In genomic region chr20:57934913-57935312, GRCh38 we compare ENCODE assay signal across 19 cellular contexts.
DNase-seq lines count a peak whose midpoint lies in the region; ATAC-seq and TF ChIP-seq lines count a peak whose summit lies in the region.
"Had no signal": no experiment of that assay in that cellular context is flagged by ENCODE, and none has a peak within 500 bp of the region (broad histone marks: within the 10 kb centered on the region; RNA-seq: fewer than 3 reads in every experiment).

No MANE protein-coding gene starts in this region.

- H3K27me3 Mint-ChIP-seq in T-helper 17 cell (peaks cover 43% of the 10 kb centered on the region), nephron (ENCODE audit: low read depth) (peaks cover 15% of the 10 kb centered on the region)
- H3K27me3 Mint-ChIP-seq in activated naive CD8-positive, alpha-beta T cell treated with anti-CD3 and anti-CD28 coated beads, Interleukin-2, amount 50 U/mL, for 24 hours, result peaks cover 8% of the 10 kb centered on the region

- ATAC-seq in T-helper 17 cell (no peak), HG02970 (IDR thresholded peaks at IDR 0.05; ENCODE audit: low FRiP score, unreplicated experiment) (no peak)
- ATAC-seq in activated naive CD8-positive, alpha-beta T cell treated with anti-CD3 and anti-CD28 coated beads, Interleukin-2, amount 50 U/mL, for 24 hours, result no peak
- ATAC-seq: K562 had no signal

- peaks cover 0 to 20% (median 0%) of the 10 kb centered on the region in 11 experiments; a peak in 7 of 22 replicates for H3K27me3 ChIP-seq in BLaER1 treated with 17β-estradiol and CSF1 and Interleukin-3, amounts not matched to agents 10 nM and 100 nM

- H3K4me1 ChIP-seq in BLaER1 treated with 17β-estradiol and CSF1 and Interleukin-3, amounts not matched to agents 10 nM and 100 nM, result peaks cover 27 to 69% (median 63%) of the 10 kb centered on the region in 10 experiments
- H3K4me1 ChIP-seq: Caco-2 had no signal

- DNase-seq in T-helper 17 cell (no peak), A172 (ENCODE audit: low spot score) (no peak), dedifferentiated amniotic fluid mesenchymal stem cell (ENCODE audit: extremely low spot score) (no peak)
- no peak for DNase-seq in activated naive CD8-positive, alpha-beta T cell treated with anti-CD3 and anti-CD28 coated beads, Interleukin-2, amount 50 U/mL, for 24 hours
- DNase-seq: 8988T; Caco-2; CD4-positive, alpha-beta T cell; DMS153; DMS79 treated with DMSO at 0.1 percent for 48 hours; GF-D8; GOT3; H9; IMR-90 had no signal

- no peaks in the 10 kb centered on the region for H3K9me3 Mint-ChIP-seq in nephron
- H3K9me3 Mint-ChIP-seq in activated naive CD8-positive, alpha-beta T cell treated with anti-CD3 and anti-CD28 coated beads, Interleukin-2, amount 50 U/mL, for 24 hours, result no peaks in the 10 kb centered on the region
- H3K9me3 Mint-ChIP-seq: CD4-positive, alpha-beta T cell had no signal

- H3K4me1 Mint-ChIP-seq in T-helper 17 cell (peaks cover 3% of the 10 kb centered on the region), nephron (peaks cover 39% of the 10 kb centered on the region)
- H3K4me1 Mint-ChIP-seq in activated naive CD8-positive, alpha-beta T cell treated with anti-CD3 and anti-CD28 coated beads, Interleukin-2, amount 50 U/mL, for 24 hours, result no peaks in the 10 kb centered on the region
- H3K4me1 Mint-ChIP-seq: B cell had no signal

- H3K36me3 ChIP-seq in BLaER1 treated with 17β-estradiol and CSF1 and Interleukin-3, amounts not matched to agents 10 nM and 100 nM, result no peaks in the 10 kb centered on the region

- H3K9ac ChIP-seq in BLaER1 treated with 17β-estradiol and CSF1 and Interleukin-3, amounts not matched to agents 10 nM and 100 nM, result no peak overlapping the region

- H3K4me3 Mint-ChIP-seq in T-helper 17 cell (no peak overlapping the region), nephron (no peak overlapping the region)
- H3K4me3 Mint-ChIP-seq in activated naive CD8-positive, alpha-beta T cell treated with anti-CD3 and anti-CD28 coated beads, Interleukin-2, amount 50 U/mL, for 24 hours, result no peak overlapping the region
- H3K4me3 Mint-ChIP-seq: B cell; CD4-positive, alpha-beta T cell; H9 had no signal

- H3K4me2 ChIP-seq in BLaER1 treated with 17β-estradiol and CSF1 and Interleukin-3, amounts not matched to agents 10 nM and 100 nM, result peak overlapping the region in 10 of 11 experiments; percentile 42 to 98 (median 91); a peak in 19 of 22 replicates

- peaks cover 0 to 5% (median 0%) of the 10 kb centered on the region in 11 experiments; a peak in 1 of 22 replicates for H3K9me3 ChIP-seq in BLaER1 treated with 17β-estradiol and CSF1 and Interleukin-3, amounts not matched to agents 10 nM and 100 nM (replicated peaks in 1 of 11)
- no peaks in the 10 kb centered on the region for H3K9me3 ChIP-seq in T-helper 17 cell (ENCODE audit: control insufficient read depth, low read length, poor library complexity, severe bottlenecking)
- H3K9me3 ChIP-seq: Caco-2 had no signal

- H3K36me3 Mint-ChIP-seq in T-helper 17 cell (ENCODE audit: low read depth) (no peaks in the 10 kb centered on the region), nephron (ENCODE audit: low read depth) (no peaks in the 10 kb centered on the region)
- H3K36me3 Mint-ChIP-seq in activated naive CD8-positive, alpha-beta T cell treated with anti-CD3 and anti-CD28 coated beads, Interleukin-2, amount 50 U/mL, for 24 hours (ENCODE audit: low read depth), result no peaks in the 10 kb centered on the region

- TF ChIP-seq CTCF in nephron (IDR thresholded peaks at IDR 0.05; ENCODE audit: unreplicated experiment in 3 of 3), result no peak

- H3K27ac ChIP-seq in BLaER1 treated with 17β-estradiol and CSF1 and Interleukin-3, amounts not matched to agents 10 nM and 100 nM, result no peak overlapping the region
- H3K27ac ChIP-seq: C4-2B had no signal

- H3K27ac Mint-ChIP-seq in T-helper 17 cell (peak overlapping the region; percentile 10), nephron (peak overlapping the region in 2 of 3 experiments; percentile 0 to 70)
- no peak overlapping the region for H3K27ac Mint-ChIP-seq in activated naive CD8-positive, alpha-beta T cell treated with anti-CD3 and anti-CD28 coated beads, Interleukin-2, amount 50 U/mL, for 24 hours
- H3K27ac Mint-ChIP-seq: B cell; CD4-positive, alpha-beta T cell; H9 had no signal

- H3K4me3 ChIP-seq in BLaER1 treated with 17β-estradiol and CSF1 and Interleukin-3, amounts not matched to agents 10 nM and 100 nM, result no peak overlapping the region; a peak in 1 of 20 replicates
- H3K4me3 ChIP-seq: K562 had no signal

- H4K20me1 ChIP-seq in BLaER1 treated with 17β-estradiol and CSF1 and Interleukin-3, amounts not matched to agents 10 nM and 100 nM, result peaks cover 0 to 18% (median 0%) of the 10 kb centered on the region in 11 experiments; a peak in 3 of 22 replicates
